ENCODE assay signal across 25 cellular contexts in genomic region chr5:138948391-138949222, GRCh38.
A peak's percentile ranks its signal among the peaks of the same experiment; 100 is the strongest.
DNase-seq lines count a peak whose midpoint lies in the region; FAIRE-seq and TF ChIP-seq lines count a peak whose summit lies in the region.
"Had no signal": no experiment of that assay in that cellular context is flagged by ENCODE, and none has a peak within 500 bp of the region (broad histone marks: within the 10 kb centered on the region; RNA-seq: fewer than 3 reads in every experiment).

No MANE protein-coding gene starts in this region.

- TF ChIP-seq POLR2A in testis (IDR thresholded peaks at IDR 0.05), result no peak

- no peak for TF ChIP-seq CTCF in astrocyte (IDR thresholded peaks at IDR 0.05; ENCODE audit: insufficient read depth, low read depth, low read length)
- TF ChIP-seq CTCF in testis (IDR thresholded peaks at IDR 0.05), result no peak

- H3K9ac ChIP-seq in astrocyte (ENCODE audit: low read length), result no peak overlapping the region
- H3K9ac ChIP-seq: KMS-11 had no signal

- H3K4me3 ChIP-seq in astrocyte (ENCODE audit: insufficient read depth, low read depth, low read length) (no peak overlapping the region), testis (no peak overlapping the region)
- H3K4me3 ChIP-seq: A549, left lung had no signal

- no peak overlapping the region for H3K4me2 ChIP-seq in astrocyte (ENCODE audit: low read length)
- H3K4me2 ChIP-seq: A549, KMS-11 had no signal

- H3K4me1 ChIP-seq in astrocyte (ENCODE audit: insufficient read depth, low read length) (peaks cover 27% of the 10 kb centered on the region), testis (peaks cover 37% of the 10 kb centered on the region)
- H3K4me1 ChIP-seq: A549, foreskin keratinocyte had no signal

- WGBS in testis, 2 donors, result 65 to 68% methylated on average over 22 to 24 of the region's 24 CpGs

- no peak overlapping the region for H3K4me3 Mint-ChIP-seq in astrocyte (ENCODE audit: unreplicated experiment)
- H3K4me3 Mint-ChIP-seq: CD4-positive, alpha-beta T cell; HFFc6; stimulated activated effector memory CD8-positive, alpha-beta T cell treated with anti-CD3 and anti-CD28 coated beads, Interleukin-12 subunit alpha, Interleukin-12 subunit beta, amount 100 ng/mL, for 72 hours; T-helper 1 cell treated with Interleukin-12 subunit alpha and Interleukin-12 subunit beta and Interleukin-4 antibody, amounts not matched to agents 30 μg/mL and 1 μg/mL, for 36 hours had no signal

- peak overlapping the region; percentile 18 for H3K27ac Mint-ChIP-seq in astrocyte (ENCODE audit: unreplicated experiment)
- H3K27ac Mint-ChIP-seq: activated T-helper 2 cell treated with anti-CD3 and anti-CD28 coated beads, Interferon-gamma antibody, Interleukin-2, Interleukin-4, amounts not matched to agents 10 μg/mL and 5 μg/mL and 100 μg/mL, durations not matched to agents 14 hours and 24 hours and 36 hours; CD4-positive, alpha-beta T cell; HFFc6; T-helper 1 cell treated with Interleukin-12 subunit alpha and Interleukin-12 subunit beta and Interleukin-4 antibody, amounts not matched to agents 30 μg/mL and 1 μg/mL, for 36 hours had no signal

- H3K9me3 Mint-ChIP-seq in astrocyte (ENCODE audit: unreplicated experiment), result peaks cover 3% of the 10 kb centered on the region
- H3K9me3 Mint-ChIP-seq: activated T-helper 2 cell treated with anti-CD3 and anti-CD28 coated beads, Interferon-gamma antibody, Interleukin-2, Interleukin-4, amounts not matched to agents 10 μg/mL and 5 μg/mL and 100 μg/mL, durations not matched to agents 14 hours and 24 hours and 36 hours; CD4-positive, alpha-beta T cell; HFFc6; stimulated activated effector memory CD8-positive, alpha-beta T cell treated with anti-CD3 and anti-CD28 coated beads, Interleukin-12 subunit alpha, Interleukin-12 subunit beta, amount 100 ng/mL, for 72 hours; T-helper 1 cell treated with Interleukin-12 subunit alpha and Interleukin-12 subunit beta and Interleukin-4 antibody, amounts not matched to agents 30 μg/mL and 1 μg/mL, for 36 hours had no signal

- peaks cover 23% of the 10 kb centered on the region for H4K20me1 ChIP-seq in astrocyte (ENCODE audit: insufficient read depth, low read length)

- H3K9me3 ChIP-seq in astrocyte (ENCODE audit: insufficient read depth, low read depth, low read length) (no peaks in the 10 kb centered on the region), testis (no peaks in the 10 kb centered on the region)
- H3K9me3 ChIP-seq: A549, left lung had no signal

- H3K36me3 ChIP-seq in astrocyte (ENCODE audit: insufficient read depth, low read length) (no peaks in the 10 kb centered on the region), testis (ENCODE audit: low read depth, missing control alignments) (no peaks in the 10 kb centered on the region)

- H3K27ac ChIP-seq in astrocyte (ENCODE audit: low read depth, low read length) (no peak overlapping the region), testis (no peak overlapping the region)
- H3K27ac ChIP-seq: A549, foreskin keratinocyte, KMS-11, left lung, RWPE1 had no signal

- H2AFZ ChIP-seq in astrocyte (ENCODE audit: low read depth, low read length), result no peak overlapping the region

- H3K27me3 ChIP-seq in astrocyte (ENCODE audit: insufficient read depth, low read length) (no peaks in the 10 kb centered on the region), testis (no peaks in the 10 kb centered on the region)
- H3K27me3 ChIP-seq: foreskin keratinocyte, left lung had no signal

- intact Hi-C loops in testis (cut with DNase I; ENCODE audit: low total_unique reads), result no loop called here

- H3K79me2 ChIP-seq in astrocyte (ENCODE audit: insufficient read depth, low read length), result no peaks in the 10 kb centered on the region

- peaks cover 28% of the 10 kb centered on the region for H3K36me3 Mint-ChIP-seq in astrocyte (ENCODE audit: low read depth, unreplicated experiment)

- no peak for FAIRE-seq in astrocyte (lab: Jason Lieb, UNC)
- FAIRE-seq: A549, endothelial cell of umbilical vein, GM19239 had no signal

- peak; percentile 44 for DNase-seq in NCI-H748 (lab: John Stamatoyannopoulos, UW; ENCODE audit: unreplicated experiment)
- no peak for DNase-seq in NCI-H748 treated with DMSO at 0.1 percent for 48 hours (lab: John Stamatoyannopoulos, UW)
- DNase-seq in astrocyte (ENCODE audit: low read depth), result no peak
- DNase-seq in left kidney (ENCODE audit: low read depth, low spot score), result peak; percentile 68
- peak; percentile 55 for DNase-seq in testis
- DNase-seq in midbrain (lab: John Stamatoyannopoulos, UW), result no peak
- no peak for DNase-seq in NOMO-1 treated with DMSO at 0.1 percent for 48 hours (lab: John Stamatoyannopoulos, UW; ENCODE audit: unreplicated experiment)
- DNase-seq in kidney glomerular epithelial cell (lab: John Stamatoyannopoulos, UW), result no peak
- DNase-seq: activated CD4-positive, CD25-positive, alpha-beta regulatory T cell; CD4-positive, alpha-beta T cell; foreskin keratinocyte; HFFc6; NCI-H1105; NK-92 treated with Interleukin-12 subunit alpha and Interleukin-12 subunit beta, amount 100 ng/mL, for 24 hours; stimulated activated CD4-positive, alpha-beta T cell treated with anti-CD3 and anti-CD28 coated beads, Interleukin-12 subunit alpha, Interleukin-12 subunit beta, amount 100 ng/mL, for 4 hours had no signal

- H3K4me1 Mint-ChIP-seq in astrocyte (ENCODE audit: low read depth, unreplicated experiment), result peaks cover 24% of the 10 kb centered on the region

- peaks cover 17% of the 10 kb centered on the region for H3K27me3 Mint-ChIP-seq in astrocyte (ENCODE audit: low read depth, unreplicated experiment)
- H3K27me3 Mint-ChIP-seq: CD4-positive, alpha-beta T cell; progenitor cell of endocrine pancreas had no signal

Comparison
In these comparisons a context has a peak if more than half of its experiments do, and no peak if none do; other contexts are left out.
1. DNase-seq: peak in NCI-H748 (single experiment), left kidney (single experiment) and testis (single experiment); none in NCI-H748 treated with DMSO at 0.1 percent for 48 hours (single experiment), astrocyte (single experiment), midbrain (single experiment), NOMO-1 treated with DMSO at 0.1 percent for 48 hours (single experiment) and kidney glomerular epithelial cell (single experiment).